14 cellular contexts compared by ENCODE assay signal in the genomic region with DNA sequence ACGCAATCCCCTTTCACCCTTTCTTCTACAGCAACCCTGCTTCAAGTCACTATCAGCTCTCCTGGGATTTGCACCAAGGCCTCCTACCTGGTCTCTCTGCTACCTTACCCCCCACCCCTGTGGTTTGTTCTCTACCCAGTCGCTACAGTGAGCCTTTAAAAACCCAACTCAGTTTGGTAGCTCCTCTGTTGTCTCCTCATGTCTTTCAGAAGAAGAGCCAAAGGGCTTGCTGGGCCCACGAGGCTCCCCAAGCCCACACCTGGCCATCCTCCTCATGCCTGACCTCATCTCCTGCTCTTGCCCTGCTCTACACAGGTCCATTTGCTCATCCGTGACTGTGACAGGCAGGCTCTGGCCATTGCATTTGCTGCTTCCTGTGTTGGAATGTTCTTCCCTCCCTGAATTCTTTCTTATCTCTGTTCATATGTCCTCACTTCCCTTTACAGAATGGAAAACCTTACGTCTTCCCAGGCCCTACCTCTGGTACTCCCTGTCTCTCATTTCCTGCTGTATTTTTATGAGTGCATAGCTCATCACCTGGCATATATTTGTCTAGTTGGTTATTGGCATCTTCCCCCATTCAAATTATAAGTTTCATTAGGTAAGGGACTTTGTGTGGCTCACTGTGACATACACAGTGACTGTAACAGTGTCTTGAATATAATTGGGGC. TPM values are rescaled to one million over a fixed set of nuclear protein-coding genes. Genes with fewer than 3 reads are reported as not detected.
DNase-seq lines count a peak whose midpoint lies in the region; ATAC-seq and TF ChIP-seq lines count a peak whose summit lies in the region.
"Had no signal": no experiment of that assay in that cellular context is flagged by ENCODE, and none has a peak within 500 bp of the region (broad histone marks: within the 10 kb centered on the region; RNA-seq: fewer than 3 reads in every experiment).

No MANE protein-coding gene starts in this region.

- peak overlapping the region; percentile 61 for H3K56ac ChIP-seq in mesendoderm (ENCODE audit: low read length)

- no peak overlapping the region for H2AK5ac ChIP-seq in mesendoderm (ENCODE audit: low read length)
- no peak overlapping the region for H2AK5ac ChIP-seq in neuronal stem cell (ENCODE audit: low read depth, low read length)

- H3K4me3 ChIP-seq in BE2C (ENCODE audit: low read depth, low read length) (peak overlapping the region; percentile 82), GM12865 (ENCODE audit: low read depth, low read length) (peak overlapping the region; percentile 81), SJCRH30 (peak overlapping the region; percentile 94), mesendoderm (ENCODE audit: low read length) (no peak overlapping the region), neuronal stem cell (ENCODE audit: low read length in 2 of 2) (no peak overlapping the region), PC-3 (ENCODE audit: low read length) (no peak overlapping the region)
- H3K4me3 ChIP-seq: adrenal gland, body of pancreas, gastroesophageal sphincter had no signal

- H3K18ac ChIP-seq in mesendoderm (ENCODE audit: low read length), result no peak overlapping the region
- H3K18ac ChIP-seq in neuronal stem cell (ENCODE audit: low read length), result no peak overlapping the region

- H3K4me2 ChIP-seq in mesendoderm (ENCODE audit: low read length) (peak overlapping the region; percentile 6), neuronal stem cell (ENCODE audit: insufficient read depth, low read length, poor library complexity, severe bottlenecking) (no peak overlapping the region), PC-3 (ENCODE audit: low read length) (no peak overlapping the region)

- POLR2A ChIA-PET in PC-3 (lab: Charles Lee; ENCODE audit: unreplicated experiment), result no interaction called here

- intact Hi-C loops in PC-3 (cut with micrococcal nuclease), result loop anchor here (1.0 kb wide), 1 partner anchor 183 kb away; no protein-coding TSS in a partner anchor

- H2BK15ac ChIP-seq in mesendoderm (replicated peaks; ENCODE audit: low read depth) (no peak overlapping the region), neuronal stem cell (ENCODE audit: low read length) (no peak overlapping the region)

- no peaks in the 10 kb centered on the region for H4K20me1 ChIP-seq in PC-3 (ENCODE audit: low read length)

- H3K9me3 ChIP-seq in BE2C, result no peaks in the 10 kb centered on the region
- no peaks in the 10 kb centered on the region for H3K9me3 ChIP-seq in SJCRH30 (replicated peaks)
- no peaks in the 10 kb centered on the region for H3K9me3 ChIP-seq in neuronal stem cell (replicated peaks in 1 of 2; ENCODE audit: control insufficient read depth in 2 of 2, insufficient read depth in 1 of 2, low read depth in 1 of 2, low read length in 2 of 2)
- H3K9me3 ChIP-seq in PC-3 (ENCODE audit: low read length), result no peaks in the 10 kb centered on the region
- H3K9me3 ChIP-seq: adrenal gland, body of pancreas, gastroesophageal sphincter had no signal

- no peak overlapping the region for H2BK12ac ChIP-seq in neuronal stem cell (ENCODE audit: low read length)

- no peak overlapping the region for H4K91ac ChIP-seq in neuronal stem cell (ENCODE audit: low read depth, low read length, poor library complexity)

- DNase-seq in BE2C (no peak), GM12865 (ENCODE audit: low read depth) (no peak), SJCRH30 (no peak), mesendoderm (no peak), neuronal stem cell (ENCODE audit: low spot score) (no peak), PC-3 (no peak), dedifferentiated amniotic fluid mesenchymal stem cell (ENCODE audit: extremely low spot score) (no peak)

- H4K8ac ChIP-seq in mesendoderm (ENCODE audit: low read depth, low read length) (no peak overlapping the region), neuronal stem cell (ENCODE audit: low read depth, low read length) (no peak overlapping the region)

- H2BK5ac ChIP-seq in mesendoderm (ENCODE audit: low read length) (peak overlapping the region; percentile 4), neuronal stem cell (ENCODE audit: low read length) (no peak overlapping the region)

- H3K4ac ChIP-seq in mesendoderm (ENCODE audit: low read depth, low read length), result no peak overlapping the region
- no peak overlapping the region for H3K4ac ChIP-seq in neuronal stem cell (ENCODE audit: low read length)

- H3K79me2 ChIP-seq in mesendoderm (ENCODE audit: control insufficient read depth, insufficient read depth, low read length), result peaks cover 36% of the 10 kb centered on the region
- no peaks in the 10 kb centered on the region for H3K79me2 ChIP-seq in PC-3 (ENCODE audit: low read length)

- H2BK120ac ChIP-seq in mesendoderm (ENCODE audit: low read depth, low read length) (no peak overlapping the region), neuronal stem cell (ENCODE audit: low read depth, low read length) (no peak overlapping the region)

- H3K14ac ChIP-seq in neuronal stem cell (ENCODE audit: low read length), result no peak overlapping the region

- no peaks in the 10 kb centered on the region for H3F3A ChIP-seq in PC-3 (ENCODE audit: low read length, unreplicated experiment)

- no peak for ATAC-seq in PC-3
- ATAC-seq: stimulated activated naive CD8-positive, alpha-beta T cell treated with anti-CD3 and anti-CD28 coated beads, Interleukin-15, Interleukin-2, amounts not matched to agents 100 U/mL and 50 U/mL, for 24 hours had no signal

- H3K4me1 ChIP-seq in BE2C (peaks cover 20% of the 10 kb centered on the region), SJCRH30 (peaks cover 2% of the 10 kb centered on the region; the same call in 1 of the 2 replicates), mesendoderm (ENCODE audit: control insufficient read depth, low read depth, low read length) (peaks cover 9% of the 10 kb centered on the region), neuronal stem cell (ENCODE audit: control insufficient read depth in 2 of 2, insufficient read depth in 1 of 2, low read depth in 1 of 2, low read length in 2 of 2) (peaks cover 4 to 16% of the 10 kb centered on the region in 2 donors), PC-3 (ENCODE audit: insufficient read depth, low read length) (peaks cover 7% of the 10 kb centered on the region)

- H3K9ac ChIP-seq in mesendoderm (ENCODE audit: low read length) (peak overlapping the region; percentile 49), neuronal stem cell (ENCODE audit: low read depth, low read length, poor library complexity) (no peak overlapping the region), PC-3 (ENCODE audit: low read length) (no peak overlapping the region)

- no peaks in the 10 kb centered on the region for H3K27me3 ChIP-seq in BE2C
- no peaks in the 10 kb centered on the region for H3K27me3 ChIP-seq in SJCRH30
- no peaks in the 10 kb centered on the region for H3K27me3 ChIP-seq in mesendoderm (ENCODE audit: insufficient read depth, low read length, poor library complexity)
- H3K27me3 ChIP-seq in neuronal stem cell (ENCODE audit: control insufficient read depth in 3 of 3, insufficient read depth in 3 of 3, low read depth in 1 of 3, low read length in 3 of 3), result peaks cover 0 to 21% (median 0%) of the 10 kb centered on the region in 3 experiments
- H3K27me3 ChIP-seq in PC-3 (ENCODE audit: low read length), result no peaks in the 10 kb centered on the region
- H3K27me3 ChIP-seq: adrenal gland, body of pancreas, gastroesophageal sphincter had no signal

- H2AFZ ChIP-seq in neuronal stem cell (ENCODE audit: low read length) (no peak overlapping the region), PC-3 (ENCODE audit: low read length) (no peak overlapping the region)

- no TSS peak for BruUV-seq in PC-3 (replicated peaks; lab: Mats Ljungman, UMichigan)

- H3K36me3 ChIP-seq in BE2C (peaks cover 59% of the 10 kb centered on the region), SJCRH30 (peaks cover 52% of the 10 kb centered on the region), mesendoderm (ENCODE audit: control insufficient read depth, insufficient read depth, low read length) (peaks cover 15% of the 10 kb centered on the region), neuronal stem cell (replicated peaks in 1 of 2; ENCODE audit: control insufficient read depth in 2 of 2, insufficient read depth in 2 of 2, low read length in 2 of 2) (peaks cover 0 to 18% of the 10 kb centered on the region in 2 donors), PC-3 (ENCODE audit: low read depth, low read length) (0 out of 2 replicates have a peak, but pooled peaks cover 3% of the 10 kb centered on the region)
- H3K36me3 ChIP-seq: adrenal gland had no signal

- peaks cover 16% of the 10 kb centered on the region for H3K79me1 ChIP-seq in mesendoderm (ENCODE audit: low read length)
- H3K79me1 ChIP-seq in neuronal stem cell (ENCODE audit: low read depth, low read length), result peaks cover 14% of the 10 kb centered on the region

- TF ChIP-seq CTCF in BE2C (IDR thresholded peaks at IDR 0.05; ENCODE audit: low read depth, low read length), result no peak
- no peak for TF ChIP-seq CTCF in GM12865 (IDR thresholded peaks at IDR 0.05; ENCODE audit: insufficient read depth, low read depth, low read length, missing control alignments)
- no peak for TF ChIP-seq CTCF in PC-3 (conservative IDR thresholded peaks at IDR 0.05; ENCODE audit: low read depth, low read length)

- H3K9me2 ChIP-seq in PC-3 (replicated peaks; ENCODE audit: low read length), result no peaks in the 10 kb centered on the region

- H3K23ac ChIP-seq in mesendoderm (ENCODE audit: low read length) (no peak overlapping the region), neuronal stem cell (ENCODE audit: low read depth, low read length, poor library complexity) (no peak overlapping the region)

- no peak overlapping the region for H4K5ac ChIP-seq in mesendoderm (ENCODE audit: low read length)

- WGBS in mesendoderm (ENCODE audit: extremely low coverage, insufficient coverage, low lambda C conversion rate), result no CpG with 5 or more reads among the region's 5 CpGs
- no CpG with 5 or more reads among the region's 5 CpGs for WGBS in neuronal stem cell (ENCODE audit: extremely low coverage in 2 of 2, insufficient read length in 2 of 2, insufficient replicate concordance in 1 of 2), 2 donors

- CTCF ChIA-PET in PC-3 (lab: Charles Lee), result interaction anchor here (0.5 to 1.3 kb wide), 4 partner anchors 182 to 209 kb away, joined by 4 to 8 read pairs (median 6); a partner anchor contains a TSS

- no peak overlapping the region for H3K27ac ChIP-seq in SJCRH30
- no peak overlapping the region for H3K27ac ChIP-seq in mesendoderm (ENCODE audit: low read depth, low read length)
- H3K27ac ChIP-seq in neuronal stem cell (replicated peaks; ENCODE audit: low read length), result no peak overlapping the region
- no peak overlapping the region for H3K27ac ChIP-seq in PC-3 (ENCODE audit: low read length)
- H3K27ac ChIP-seq: HL-60 had no signal

RNA-seq across cellular contexts. Expression of a gene that starts 3.3 kb away (rescaled TPM):
- 279 TPM for polyA plus RNA-seq in BE2C (2012; ENCODE audit: insufficient read depth, insufficient read length, low read depth)
- total RNA-seq in SJCRH30 (2014; rRNA removed; shearing (Covaris generic)), result 96.7 and 101 TPM in 2 replicates
- polyA plus RNA-seq in mesendoderm (2013, experiment 1 of 2), result 44.1 TPM
- 42.9 TPM for polyA plus RNA-seq in mesendoderm (2013, experiment 2 of 2)
- 17.7 TPM for polyA plus RNA-seq in neuronal stem cell (2013, experiment 1 of 2)
- 17.6 TPM for polyA plus RNA-seq in neuronal stem cell (2013, experiment 2 of 2)
- 0.40 and 1.5 TPM in 2 replicates for total RNA-seq in PC-3 (2014; rRNA removed)
- total RNA-seq: endothelial cell of umbilical vein, renal cortical epithelial cell had no signal
- polyA plus RNA-seq: endothelial cell of umbilical vein had no signal

RNA-seq across cellular contexts. Expression of a gene that starts 11.8 kb away (rescaled TPM):
- 1.3 TPM for polyA plus RNA-seq in BE2C (2012; ENCODE audit: insufficient read depth, insufficient read length, low read depth)
- total RNA-seq in SJCRH30 (2014; rRNA removed; shearing (Covaris generic)), result 1.2 and 1.5 TPM in 2 replicates
- 0.62 TPM for polyA plus RNA-seq in mesendoderm (2013, experiment 1 of 2)
- polyA plus RNA-seq in mesendoderm (2013, experiment 2 of 2), result 0.64 TPM
- 1.4 TPM for polyA plus RNA-seq in neuronal stem cell (2013, experiment 1 of 2)
- polyA plus RNA-seq in neuronal stem cell (2013, experiment 2 of 2), result 1.5 TPM
- 1.3 and 2.1 TPM in 2 replicates for total RNA-seq in PC-3 (2014; rRNA removed)

Comparison
In these comparisons a context has a peak if more than half of its experiments do, and no peak if none do; other contexts are left out.
1. H3K4me3 ChIP-seq: peak in BE2C (single experiment), GM12865 (single experiment) and SJCRH30 (single experiment); none in mesendoderm (single experiment), neuronal stem cell (0 of 2) and PC-3 (single experiment).
2. RNA of a gene that starts 3.3 kb away (total RNA-seq): 96.7 to 101 TPM in SJCRH30; 0.40 to 1.5 TPM in PC-3; every median in the first group is over 10 times any median in the second.